In genomic region chr2:219443016-219443696, GRCh38 we compare ENCODE assay signal across 10 cellular contexts. TPM values are rescaled to one million over a fixed set of nuclear protein-coding genes. Genes with fewer than 3 reads are reported as not detected.
DNase-seq lines count a peak whose midpoint lies in the region; ATAC-seq, FAIRE-seq and TF ChIP-seq lines count a peak whose summit lies in the region.
"Had no signal": no experiment of that assay in that cellular context is flagged by ENCODE, and none has a peak within 500 bp of the region (broad histone marks: within the 10 kb centered on the region; RNA-seq: fewer than 3 reads in every experiment).

No MANE protein-coding gene starts in this region.

- TF ChIP-seq CTCF in left ventricle myocardium inferior (IDR thresholded peaks at IDR 0.05; ENCODE audit: borderline replicate concordance) (no peak), astrocyte of the cerebellum (IDR thresholded peaks at IDR 0.05; ENCODE audit: low read depth, low read length, missing control alignments) (no peak), pancreas (IDR thresholded peaks at IDR 0.05) (no peak)

- H3K36me3 ChIP-seq in left ventricle myocardium inferior (no peaks in the 10 kb centered on the region), aorta (ENCODE audit: control insufficient read depth in 1 of 2, insufficient read depth in 2 of 2, low read length in 1 of 2) (no peaks in the 10 kb centered on the region), pancreas (no peaks in the 10 kb centered on the region)
- H3K36me3 ChIP-seq: upper lobe of left lung had no signal

- in situ Hi-C loops in astrocyte of the cerebellum (cut with HindIII; ENCODE audit: low sequenced_read_pairs): no loop called here

- peaks cover 7 to 13% of the 10 kb centered on the region in 2 donors for H3K4me1 Mint-ChIP-seq in natural killer cell treated with Interleukin-12 subunit alpha and Interleukin-12 subunit beta and Interleukin-15 and Interleukin-18, amount 100 ng/mL, for 72 hours (ENCODE audit: low read depth in 2 of 2)

- peaks cover 18 to 36% of the 10 kb centered on the region in 2 donors for H3K27me3 Mint-ChIP-seq in natural killer cell treated with Interleukin-12 subunit alpha and Interleukin-12 subunit beta and Interleukin-15 and Interleukin-18, amount 100 ng/mL, for 72 hours

- H3K9me3 ChIP-seq in left ventricle myocardium inferior (replicated peaks) (no peaks in the 10 kb centered on the region), aorta (ENCODE audit: control insufficient read depth, low read length) (no peaks in the 10 kb centered on the region), pancreas (no peaks in the 10 kb centered on the region)
- H3K9me3 ChIP-seq: upper lobe of left lung had no signal

- H3K27ac ChIP-seq in left ventricle myocardium inferior (replicated peaks) (no peak overlapping the region), aorta (ENCODE audit: low read depth in 1 of 2, low read length in 2 of 2) (peak overlapping the region; percentile 73 to 82), pancreas (no peak overlapping the region)

- H3K36me3 Mint-ChIP-seq in natural killer cell treated with Interleukin-12 subunit alpha and Interleukin-12 subunit beta and Interleukin-15 and Interleukin-18, amount 100 ng/mL, for 72 hours: no peaks in the 10 kb centered on the region

- H3K27me3 ChIP-seq in left ventricle myocardium inferior (ENCODE audit: low read depth) (peaks cover 87% of the 10 kb centered on the region), aorta (ENCODE audit: control insufficient read depth in 1 of 2, insufficient read depth in 2 of 2, low read length in 1 of 2) (no peaks in the 10 kb centered on the region), pancreas (peaks cover 0 to 7% (median 1%) of the 10 kb centered on the region in 4 donors)

- 10 to 14% methylated on average over 12 of the region's 12 CpGs for WGBS in aorta, 2 donors
- WGBS in pancreas, 2 donors: 83 to 93% methylated on average over 12 of the region's 12 CpGs

- H3K4me1 ChIP-seq in left ventricle myocardium inferior (peaks cover 64% of the 10 kb centered on the region), aorta (ENCODE audit: control insufficient read depth in 1 of 2, insufficient read depth in 2 of 2, low read length in 2 of 2) (no peaks in the 10 kb centered on the region), pancreas (no peaks in the 10 kb centered on the region)

- H3K4me3 ChIP-seq in left ventricle myocardium inferior (peak overlapping the region; percentile 67), astrocyte of the cerebellum (ENCODE audit: low read depth, low read length) (peak overlapping the region; percentile 47), aorta (ENCODE audit: low read length in 2 of 2) (peak overlapping the region; percentile 79 to 93), pancreas (no peak overlapping the region)

- peak overlapping the region; percentile 68 for H3K4me3 Mint-ChIP-seq in natural killer cell treated with Interleukin-12 subunit alpha and Interleukin-12 subunit beta and Interleukin-15 and Interleukin-18, amount 100 ng/mL, for 72 hours

- no peak for ATAC-seq in natural killer cell treated with Interleukin-12 subunit alpha and Interleukin-12 subunit beta and Interleukin-15 and Interleukin-18, amount 100 ng/mL, for 72 hours
- ATAC-seq in aorta (ENCODE audit: low FRiP score) (no peak), pancreas (no peak), GM18861 (IDR thresholded peaks at IDR 0.05; ENCODE audit: unreplicated experiment) (no peak)

- peak overlapping the region in 1 of 2 donors; percentile 62 for H3K27ac Mint-ChIP-seq in natural killer cell treated with Interleukin-12 subunit alpha and Interleukin-12 subunit beta and Interleukin-15 and Interleukin-18, amount 100 ng/mL, for 72 hours

- intact Hi-C loops in left ventricle myocardium inferior (cut with micrococcal nuclease) (no loop called here), cardiac septum (cut with DNase I) (no loop called here), aorta (cut with DNase I) (loop anchor here in 1 of 2 donors (5.0 kb wide), 1 partner anchor 36 kb away; no protein-coding TSS in a partner anchor), pancreas (cut with DNase I) (no loop called here)

- no peaks in the 10 kb centered on the region for H3K9me3 Mint-ChIP-seq in natural killer cell treated with Interleukin-12 subunit alpha and Interleukin-12 subunit beta and Interleukin-15 and Interleukin-18, amount 100 ng/mL, for 72 hours

- DNase-seq in left ventricle myocardium inferior: no peak
- no peak for DNase-seq in cardiac septum (ENCODE audit: low spot score)
- DNase-seq in astrocyte of the cerebellum (ENCODE audit: low read depth): no peak
- DNase-seq in natural killer cell treated with Interleukin-12 subunit alpha and Interleukin-12 subunit beta and Interleukin-15 and Interleukin-18, amount 100 ng/mL, for 72 hours (ENCODE audit: low spot score): no peak
- DNase-seq in aorta: no peak
- DNase-seq in cortex of kidney (lab: John Stamatoyannopoulos, UW): no peak
- no peak for DNase-seq in pancreas
- DNase-seq: upper lobe of left lung had no signal

- FAIRE-seq in pancreas (lab: Jason Lieb, UNC): no peak
- FAIRE-seq: islet of Langerhans had no signal

RNA-seq across cellular contexts. Expression of gene SPEG, which starts 8.5 kb away (rescaled TPM):
- 145 TPM for total RNA-seq in left ventricle myocardium inferior
- total RNA-seq in cardiac septum: 199 TPM
- total RNA-seq in natural killer cell treated with Interleukin-12 subunit alpha and Interleukin-12 subunit beta and Interleukin-15 and Interleukin-18, amount 100 ng/mL, for 72 hours: under 1 TPM in 1 of 2 donors, not detected in 1; 0.86 TPM
- total RNA-seq in aorta: 100 to 1,000 TPM; 261 to 453 TPM
- polyA plus RNA-seq in aorta: 1,000 to 10,000 TPM in 1 of 2 donors, 10 to 100 TPM in 1; 81.6 to 1,108 TPM
- 1 to 10 TPM; 2.6 to 4.9 (median 3.6) TPM for total RNA-seq in pancreas
- polyA plus RNA-seq in pancreas: 10 to 100 TPM; 21.9 to 33.3 TPM

RNA-seq across cellular contexts. Expression of gene DES, which starts 25.0 kb away (rescaled TPM):
- total RNA-seq in left ventricle myocardium inferior (15,954 TPM), cardiac septum (21,230 TPM), aorta (100 to 1,000 TPM; 282 to 314 TPM), pancreas (1 to 10 TPM in 5 of 6 donors, under 1 TPM in 1; 0.75 to 6.1 (median 1.9) TPM)
- total RNA-seq in natural killer cell treated with Interleukin-12 subunit alpha and Interleukin-12 subunit beta and Interleukin-15 and Interleukin-18, amount 100 ng/mL, for 72 hours: not detected
- polyA plus RNA-seq in aorta (100 to 1,000 TPM in 1 of 2 donors, 10 to 100 TPM in 1; 22.5 to 145 TPM), pancreas (100 to 1,000 TPM in 1 of 2 donors, 10 to 100 TPM in 1; 12.6 to 101 TPM)

RNA-seq across cellular contexts. Expression of gene DNPEP, which starts 55.4 kb away (rescaled TPM):
- total RNA-seq in left ventricle myocardium inferior (73.0 TPM), cardiac septum (47.2 TPM), aorta (10 to 100 TPM; 40.8 to 60.2 TPM), pancreas (10 to 100 TPM; 21.0 to 32.8 (median 25.1) TPM)
- total RNA-seq in natural killer cell treated with Interleukin-12 subunit alpha and Interleukin-12 subunit beta and Interleukin-15 and Interleukin-18, amount 100 ng/mL, for 72 hours: 100 to 1,000 TPM in 1 of 2 donors, 10 to 100 TPM in 1; 85.3 to 116 TPM
- polyA plus RNA-seq in aorta (100 to 1,000 TPM in 1 of 2 donors, 10 to 100 TPM in 1; 64.7 to 127 TPM), pancreas (10 to 100 TPM; 54.6 to 89.4 TPM)

RNA-seq across cellular contexts. Expression of gene GMPPA, which starts 55.5 kb away (rescaled TPM):
- 22.0 TPM for total RNA-seq in left ventricle myocardium inferior
- 22.6 TPM for total RNA-seq in cardiac septum
- total RNA-seq in natural killer cell treated with Interleukin-12 subunit alpha and Interleukin-12 subunit beta and Interleukin-15 and Interleukin-18, amount 100 ng/mL, for 72 hours: 10 to 100 TPM; 55.5 to 67.1 TPM
- total RNA-seq in aorta: 10 to 100 TPM; 38.5 to 42.3 TPM
- 100 to 1,000 TPM in 1 of 2 donors, 10 to 100 TPM in 1; 17.0 to 135 TPM for polyA plus RNA-seq in aorta
- 10 to 100 TPM; 24.4 to 40.6 (median 33.6) TPM for total RNA-seq in pancreas
- polyA plus RNA-seq in pancreas: 10 to 100 TPM; 88.7 to 90.8 TPM

Comparison
In these comparisons a context has a peak if more than half of its experiments do, and no peak if none do; other contexts are left out.
1. H3K27ac ChIP-seq: peak in aorta (2 of 2); none in left ventricle myocardium inferior (single experiment) and pancreas (0 of 4).
2. H3K4me3 ChIP-seq: peak in left ventricle myocardium inferior (single experiment), astrocyte of the cerebellum (single experiment) and aorta (2 of 2); none in pancreas (0 of 4).
3. RNA of gene SPEG, which starts 8.5 kb away (total RNA-seq): 261 to 453 TPM in aorta, 199 TPM in cardiac septum (single experiment) and 145 TPM in left ventricle myocardium inferior (single experiment); 2.6 to 4.9 TPM in pancreas and 0.86 TPM in natural killer cell treated with Interleukin-12 subunit alpha and Interleukin-12 subunit beta and Interleukin-15 and Interleukin-18, amount 100 ng/mL, for 72 hours; every median in the first group is over 10 times any median in the second.
4. RNA of gene DES, which starts 25.0 kb away (total RNA-seq): 21,230 TPM in cardiac septum (single experiment) and 15,954 TPM in left ventricle myocardium inferior (single experiment); 282 to 314 TPM in aorta, 0.75 to 6.1 TPM in pancreas and not detected in natural killer cell treated with Interleukin-12 subunit alpha and Interleukin-12 subunit beta and Interleukin-15 and Interleukin-18, amount 100 ng/mL, for 72 hours; every median in the first group is over 10 times any median in the second.